Comparison of ENCODE assay signal across 24 cellular contexts in genomic region chr2:187865025-187865424, GRCh38.
"Had no signal": no experiment of that assay in that cellular context is flagged by ENCODE, and none has a peak within 500 bp of the region (broad histone marks: within the 10 kb centered on the region; RNA-seq: fewer than 3 reads in every experiment).

No MANE protein-coding gene starts in this region.

- H2AFZ ChIP-seq: PC-9 had no signal

- DNase-seq: KBM-7; MV-4-11; NCI-H1048; NCI-H1105 treated with DMSO at 0.1 percent for 48 hours; NCI-H1417 treated with DMSO at 0.1 percent for 48 hours; NCI-H187; NCI-H2029; NCI-H2081 treated with DMSO at 0.1 percent for 48 hours; NCI-H2171; NCI-H226; NCI-H446; NCI-H510A; NCI-H524 treated with DMSO at 0.1 percent for 48 hours; NCI-H69; NCI-H774; NK-92 treated with Interleukin-12 subunit alpha and Interleukin-12 subunit beta, amount 100 ng/mL, for 24 hours; OCI-M1; PC-9; Peyer's patch; Right ventricle myocardium superior; RPMI8226; SIG-M5; SK-N-SH; T-helper 1 cell had no signal

- H3K4me1 ChIP-seq: Peyer's patch had no signal

- H3K9me3 ChIP-seq: Peyer's patch, SK-N-SH had no signal

- H3K4me2 ChIP-seq: PC-9, SK-N-SH had no signal

- H3K9ac ChIP-seq: SK-N-SH had no signal

- H3K27ac ChIP-seq: PC-9, Peyer's patch had no signal

- H3K4me3 ChIP-seq: PC-9, Peyer's patch had no signal

- H3K27me3 ChIP-seq: Peyer's patch had no signal

- H3K36me3 ChIP-seq: Peyer's patch had no signal
